Comparison of ENCODE assay signal across 38 cellular contexts in genomic region chr1:157095551-157095950, GRCh38. TPM values are rescaled to one million over a fixed set of nuclear protein-coding genes. Genes with fewer than 3 reads are reported as not detected.
"Had no signal": no experiment of that assay in that cellular context is flagged by ENCODE, and none has a peak within 500 bp of the region (broad histone marks: within the 10 kb centered on the region; RNA-seq: fewer than 3 reads in every experiment).

No MANE protein-coding gene starts in this region.

- ATAC-seq: activated CD8-positive, alpha-beta memory T cell treated with anti-CD3 and anti-CD28 coated beads, Interleukin-2, amount 10 ng/mL, durations not matched to agents 7 days and 5 days; activated naive CD4-positive, alpha-beta T cell treated with anti-CD3 and anti-CD28 coated beads, Interleukin-2, amount 50 U/mL, for 72 hours; activated T-cell treated with anti-CD3 and anti-CD28 coated beads, Interleukin-2, amount 50 U/mL, for 72 hours; activated T-helper 17 cell treated with anti-CD3 and anti-CD28 coated beads, Interleukin-2, amount 50 U/mL, for 72 hours; body of pancreas; Panc1 had no signal

- H3K4me1 ChIP-seq: adrenal gland, body of pancreas had no signal

- H3K4me3 ChIP-seq: adrenal gland, body of pancreas, breast epithelium had no signal

- H3K36me3 ChIP-seq: adrenal gland, breast epithelium, WERI-Rb-1 had no signal

- DNase-seq: activated CD4-positive, alpha-beta memory T cell treated with anti-CD3 and anti-CD28 coated beads, Interleukin-2, amount 10 ng/mL, durations not matched to agents 7 days and 5 days; activated CD4-positive, alpha-beta T cell treated with anti-CD3 and anti-CD28 coated beads for 1 hour; activated CD4-positive, alpha-beta T cell treated with anti-CD3 and anti-CD28 coated beads for 48 hours; activated CD4-positive, CD25-positive, alpha-beta regulatory T cell; activated CD8-positive, alpha-beta memory T cell treated with anti-CD3 and anti-CD28 coated beads for 24 hours; activated CD8-positive, alpha-beta memory T cell treated with anti-CD3 and anti-CD28 coated beads, Interleukin-2, amount 10 ng/mL, durations not matched to agents 7 days and 5 days; activated CD8-positive, alpha-beta memory T cell treated with anti-CD3 and anti-CD28 coated beads, Interleukin-2, amount 50 U/mL, for 48 hours; activated gamma-delta T cell treated with Interleukin-2 at 50 U/mL for 16 hours; activated naive CD4-positive, alpha-beta T cell treated with anti-CD3 and anti-CD28 coated beads for 36 hours; activated T-cell treated with anti-CD3 and anti-CD28 coated beads, Interleukin-2, amount 50 U/mL, for 1 hour; activated T-cell treated with anti-CD3 and anti-CD28 coated beads, Interleukin-2, amount 50 U/mL, for 72 hours; adrenal gland; body of pancreas; central memory CD4-positive, alpha-beta T cell; Karpas-422; KBM-7; NCI-H1105; NCI-H1417 treated with DMSO at 0.1 percent for 48 hours; NCI-H1694; NCI-H1930; NCI-H2081 treated with DMSO at 0.1 percent for 48 hours; NCI-H226; NCI-H446 treated with DMSO at 0.1 percent for 48 hours; NCI-H524; NCI-H82; SIG-M5; T1000; WERI-Rb-1 had no signal

- H3K27ac ChIP-seq: adrenal gland, body of pancreas, breast epithelium, WERI-Rb-1 had no signal

- H3K27me3 ChIP-seq: adrenal gland, body of pancreas, breast epithelium had no signal

RNA-seq across cellular contexts. Expression of gene ETV3L, which starts 4.1 kb away (rescaled TPM):
- total RNA-seq: activated CD4-positive, alpha-beta memory T cell treated with anti-CD3 and anti-CD28 coated beads, Interleukin-2, amount 10 ng/mL, durations not matched to agents 7 days and 5 days; activated CD8-positive, alpha-beta memory T cell treated with anti-CD3 and anti-CD28 coated beads, Interleukin-2, amount 10 ng/mL, durations not matched to agents 7 days and 5 days; activated naive CD4-positive, alpha-beta T cell treated with anti-CD3 and anti-CD28 coated beads for 36 hours; activated naive CD4-positive, alpha-beta T cell treated with anti-CD3 and anti-CD28 coated beads, Interleukin-2, amount 50 U/mL, for 72 hours; activated T-cell treated with anti-CD3 and anti-CD28 coated beads, Interleukin-2, amount 50 U/mL, for 72 hours; adrenal gland; astrocyte; body of pancreas; breast epithelium; MCF 10A; RPMI7951; SK-MEL-5; T-helper 1 cell treated with Interleukin-12 subunit alpha and Interleukin-12 subunit beta and Interleukin-4 antibody, amounts not matched to agents 30 ng/mL and 1 ng/mL, for 36 hours; T-helper 2 cell treated with Interferon-gamma antibody and Interleukin-4, amounts not matched to agents 100 ng/mL and 5 ng/mL, for 36 hours had no signal
- polyA plus RNA-seq: adrenal gland had no signal
